ENCODE assay signal across 16 cellular contexts in the genomic region with DNA sequence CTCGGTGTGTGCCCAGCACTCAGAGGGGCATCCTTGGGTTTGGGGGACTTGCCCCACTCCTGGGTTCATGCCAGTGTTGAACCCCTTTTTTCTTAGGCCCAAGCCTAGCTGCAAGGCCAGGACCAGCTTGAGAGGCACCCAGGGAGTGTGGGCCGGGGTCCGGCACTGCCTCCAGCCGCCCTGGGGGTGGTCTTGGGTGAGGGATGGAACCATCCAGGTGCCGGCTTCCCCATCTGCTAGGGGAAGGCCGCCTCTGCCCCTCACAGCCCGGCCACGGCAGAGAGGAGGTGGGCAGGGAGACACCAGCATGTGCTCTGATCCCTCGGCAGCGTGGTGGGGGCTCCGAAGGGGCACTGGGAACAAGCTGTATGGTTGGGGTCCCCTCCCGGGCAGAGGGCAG. TPM values are rescaled to one million over a fixed set of nuclear protein-coding genes. Genes with fewer than 3 reads are reported as not detected.
A peak's percentile ranks its signal among the peaks of the same experiment; 100 is the strongest.
DNase-seq lines count a peak whose midpoint lies in the region; ATAC-seq lines count a peak whose summit lies in the region.
"Had no signal": no experiment of that assay in that cellular context is flagged by ENCODE, and none has a peak within 500 bp of the region (broad histone marks: within the 10 kb centered on the region; RNA-seq: fewer than 3 reads in every experiment).

No MANE protein-coding gene starts in this region.

- peak overlapping the region; percentile 16 for H2BK5ac ChIP-seq in neuronal stem cell (ENCODE audit: low read length)

- peaks cover 19 to 59% (median 52%) of the 10 kb centered on the region in 10 experiments for H3K4me1 ChIP-seq in BLaER1 treated with 17β-estradiol and CSF1 and Interleukin-3, amounts not matched to agents 10 nM and 100 nM
- H3K4me1 ChIP-seq in NT2/D1 (ENCODE audit: insufficient read depth, insufficient read length) (peaks cover 3% of the 10 kb centered on the region), neuronal stem cell (ENCODE audit: control insufficient read depth in 2 of 2, insufficient read depth in 1 of 2, low read depth in 1 of 2, low read length in 2 of 2) (peaks cover 0 to 8% of the 10 kb centered on the region in 2 donors)
- H3K4me1 ChIP-seq: BE2C, Caco-2 had no signal

- peaks cover 8 to 60% (median 43%) of the 10 kb centered on the region in 11 experiments; a peak in 21 of 22 replicates for H3K27me3 ChIP-seq in BLaER1 treated with 17β-estradiol and CSF1 and Interleukin-3, amounts not matched to agents 10 nM and 100 nM
- H3K27me3 ChIP-seq in NT2/D1 (ENCODE audit: insufficient read depth, insufficient read length) = no peaks in the 10 kb centered on the region
- H3K27me3 ChIP-seq in neuronal stem cell (ENCODE audit: control insufficient read depth in 3 of 3, insufficient read depth in 3 of 3, low read depth in 1 of 3, low read length in 3 of 3) = peaks cover 0 to 27% (median 1%) of the 10 kb centered on the region in 3 experiments
- H3K27me3 ChIP-seq: BE2C had no signal

- no peaks in the 10 kb centered on the region for H3K36me3 ChIP-seq in BLaER1 treated with 17β-estradiol and CSF1 and Interleukin-3, amounts not matched to agents 10 nM and 100 nM
- H3K36me3 ChIP-seq in NT2/D1 (ENCODE audit: insufficient read depth, insufficient read length, low read length) (no peaks in the 10 kb centered on the region), neuronal stem cell (replicated peaks in 1 of 2; ENCODE audit: control insufficient read depth in 2 of 2, insufficient read depth in 2 of 2, low read length in 2 of 2) (peaks cover 0 to 10% of the 10 kb centered on the region in 2 donors)
- H3K36me3 ChIP-seq: BE2C had no signal

- peak overlapping the region in 3 of 11 experiments; percentile 31 to 54 (median 34); a peak in 4 of 22 replicates for H3K9ac ChIP-seq in BLaER1 treated with 17β-estradiol and CSF1 and Interleukin-3, amounts not matched to agents 10 nM and 100 nM
- H3K9ac ChIP-seq in NT2/D1 (ENCODE audit: insufficient read length, low read depth) = peak overlapping the region; percentile 21
- peak overlapping the region; percentile 18 for H3K9ac ChIP-seq in neuronal stem cell (ENCODE audit: low read depth, low read length, poor library complexity)

- H3K18ac ChIP-seq in neuronal stem cell (ENCODE audit: low read length) = peak overlapping the region; percentile 46

- no peak overlapping the region for H2BK15ac ChIP-seq in neuronal stem cell (ENCODE audit: low read length)

- peak overlapping the region in 1 of 10 experiments; percentile 49; a peak in 1 of 20 replicates for H3K4me3 ChIP-seq in BLaER1 treated with 17β-estradiol and CSF1 and Interleukin-3, amounts not matched to agents 10 nM and 100 nM
- no peak overlapping the region for H3K4me3 ChIP-seq in NT2/D1 (ENCODE audit: insufficient read length, low read depth)
- no peak overlapping the region for H3K4me3 ChIP-seq in neuronal stem cell (ENCODE audit: low read length in 2 of 2)
- H3K4me3 ChIP-seq: GM23338 had no signal

- H4K91ac ChIP-seq in neuronal stem cell (ENCODE audit: low read depth, low read length, poor library complexity) = no peak overlapping the region

- no peak overlapping the region for H3K27ac ChIP-seq in BLaER1 treated with 17β-estradiol and CSF1 and Interleukin-3, amounts not matched to agents 10 nM and 100 nM
- no peak overlapping the region for H3K27ac ChIP-seq in neuronal stem cell (replicated peaks; ENCODE audit: low read length)
- H3K27ac ChIP-seq: C4-2B had no signal

- no peak overlapping the region for H2BK120ac ChIP-seq in neuronal stem cell (ENCODE audit: low read depth, low read length)

- no peak overlapping the region for H2BK12ac ChIP-seq in neuronal stem cell (ENCODE audit: low read length)

- peak overlapping the region; percentile 79 for H3K14ac ChIP-seq in neuronal stem cell (ENCODE audit: low read length)

- H3K79me1 ChIP-seq in neuronal stem cell (ENCODE audit: low read depth, low read length) = peaks cover 11% of the 10 kb centered on the region

- H4K8ac ChIP-seq in neuronal stem cell (ENCODE audit: low read depth, low read length) = no peak overlapping the region

- no peaks in the 10 kb centered on the region for H3K9me3 ChIP-seq in BLaER1 treated with 17β-estradiol and CSF1 and Interleukin-3, amounts not matched to agents 10 nM and 100 nM (replicated peaks in 1 of 11)
- H3K9me3 ChIP-seq in NT2/D1 (ENCODE audit: insufficient read depth, low read length) = no peaks in the 10 kb centered on the region
- peaks cover 0 to 4% of the 10 kb centered on the region in 2 donors for H3K9me3 ChIP-seq in neuronal stem cell (replicated peaks in 1 of 2; ENCODE audit: control insufficient read depth in 2 of 2, insufficient read depth in 1 of 2, low read depth in 1 of 2, low read length in 2 of 2)
- H3K9me3 ChIP-seq: BE2C, Caco-2 had no signal

- peak overlapping the region; percentile 63 for H3K23ac ChIP-seq in neuronal stem cell (ENCODE audit: low read depth, low read length, poor library complexity)

- no peak for ATAC-seq in HG03457 (IDR thresholded peaks at IDR 0.05; ENCODE audit: unreplicated experiment)
- ATAC-seq: CD8-positive, alpha-beta T cell had no signal

- WGBS in neuronal stem cell (ENCODE audit: extremely low coverage in 2 of 2, insufficient read length in 2 of 2, insufficient replicate concordance in 1 of 2), 2 donors = no CpG with 5 or more reads among the region's 12 CpGs

- peak overlapping the region; percentile 87 for H2AK5ac ChIP-seq in neuronal stem cell (ENCODE audit: low read depth, low read length)

- DNase-seq in NT2/D1 (ENCODE audit: low read depth, low spot score) = no peak
- DNase-seq in neuronal stem cell (ENCODE audit: low spot score) = no peak
- DNase-seq in cortex of kidney (lab: John Stamatoyannopoulos, UW) = no peak
- no peak for DNase-seq in AG20443 (ENCODE audit: low spot score)
- DNase-seq: AML-193; BE2C; Caco-2; CD4-positive, CD25-positive, alpha-beta regulatory T cell; CD8-positive, alpha-beta T cell; DND-41; HFFc6 had no signal

- H3K4ac ChIP-seq in neuronal stem cell (ENCODE audit: low read length) = peak overlapping the region; percentile 19

- H2AFZ ChIP-seq in neuronal stem cell (ENCODE audit: low read length) = no peak overlapping the region
- H2AFZ ChIP-seq: GM23338 had no signal

- peak overlapping the region in 9 of 11 experiments; percentile 84 to 99 (median 94); a peak in 17 of 22 replicates for H3K4me2 ChIP-seq in BLaER1 treated with 17β-estradiol and CSF1 and Interleukin-3, amounts not matched to agents 10 nM and 100 nM
- H3K4me2 ChIP-seq in neuronal stem cell (ENCODE audit: insufficient read depth, low read length, poor library complexity, severe bottlenecking) = no peak overlapping the region
- H3K4me2 ChIP-seq: GM23338 had no signal

- H4K20me1 ChIP-seq in BLaER1 treated with 17β-estradiol and CSF1 and Interleukin-3, amounts not matched to agents 10 nM and 100 nM = peaks cover 0 to 70% (median 41%) of the 10 kb centered on the region in 11 experiments; a peak in 17 of 22 replicates

RNA-seq across cellular contexts. Expression of gene ARHGEF16, which starts 50.2 kb away (rescaled TPM):
- polyA plus RNA-seq in neuronal stem cell (2013, experiment 1 of 2) = 1.5 TPM
- 1.4 TPM for polyA plus RNA-seq in neuronal stem cell (2013, experiment 2 of 2)
- polyA plus RNA-seq: AG04450; CD4-positive, CD25-positive, alpha-beta regulatory T cell had no signal
